Comparison of ENCODE assay signal across 1 cellular context in genomic region chr20:17648782-17649730, GRCh38.
TF ChIP-seq lines count a peak whose summit lies in the region.

No MANE protein-coding gene starts in this region.

TF ChIP-seq in H1, 55 proteins besides CTCF, POLR2A, EP300 and RAD21 (continued from another document):
- TF ChIP-seq E2F6 (IDR thresholded peaks at IDR 0.05) (no peak), ZNF274 (IDR thresholded peaks at IDR 0.05; ENCODE audit: borderline replicate concordance, extremely low read depth, low read length) (no peak), SIRT6 (IDR thresholded peaks at IDR 0.05; ENCODE audit: low read length) (no peak), CHD2 (IDR thresholded peaks at IDR 0.05; ENCODE audit: low read length) (no peak), EZH2 (IDR thresholded peaks at IDR 0.05; ENCODE audit: low read depth, low read length, severe bottlenecking) (no peak), ATF2 (IDR thresholded peaks at IDR 0.05; ENCODE audit: low read length) (no peak), USF2 (IDR thresholded peaks at IDR 0.05; ENCODE audit: low read length) (no peak), EGR1 (IDR thresholded peaks at IDR 0.05; ENCODE audit: borderline replicate concordance, low read depth, low read length) (no peak), KDM5A (IDR thresholded peaks at IDR 0.05; ENCODE audit: low read length) (no peak), MAFK (IDR thresholded peaks at IDR 0.05; ENCODE audit: low read depth, low read length) (no peak), HDAC2 (IDR thresholded peaks at IDR 0.05; ENCODE audit: borderline replicate concordance in 1 of 2, low read depth in 2 of 2, low read length in 2 of 2) (no peak), NRF1 (IDR thresholded peaks at IDR 0.05; ENCODE audit: low read depth, low read length) (no peak), JUN (IDR thresholded peaks at IDR 0.05; ENCODE audit: low read depth, low read length) (no peak), FOSL1 (IDR thresholded peaks at IDR 0.05; ENCODE audit: insufficient read depth, low read depth, low read length) (no peak), SP1 (IDR thresholded peaks at IDR 0.05; ENCODE audit: low read depth, low read length) (no peak)
